ENCODE assay signal across 7 cellular contexts in the genomic region with DNA sequence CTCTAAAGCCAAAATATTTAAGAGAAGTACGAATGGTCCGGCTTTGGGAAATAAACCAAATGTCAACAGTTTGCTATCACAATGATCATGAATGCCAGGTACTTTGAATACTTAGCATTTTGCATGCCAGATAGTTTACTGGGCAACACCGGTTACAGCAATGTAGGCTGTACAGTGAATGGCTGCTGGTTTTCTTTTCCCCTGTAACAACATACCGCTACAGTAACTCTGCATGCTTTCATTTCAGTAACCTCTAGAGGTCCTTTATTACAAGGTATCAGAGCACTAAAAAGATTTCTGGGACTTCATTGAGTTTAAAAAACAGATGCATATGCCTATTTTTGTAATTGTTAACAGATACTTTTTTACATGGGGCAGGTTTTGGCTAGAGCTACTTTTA. TPM values are rescaled to one million over a fixed set of nuclear protein-coding genes. Genes with fewer than 3 reads are reported as not detected.
DNase-seq lines count a peak whose midpoint lies in the region; ATAC-seq, FAIRE-seq and TF ChIP-seq lines count a peak whose summit lies in the region.
"Not testable (repeated sequence)": the region's sequence is repeated elsewhere in the genome, so short reads cannot be mapped to it uniquely, and the experiment has no call there.

No MANE protein-coding gene starts in this region.

- in situ Hi-C loops in GM12878 (cut with MboI); HepG2 (cut with HindIII; ENCODE audit: extremely low pct_ligation_motif_present, low pct_unique_long_range_greater_than_20kb): not testable (repeated sequence)

- not testable (repeated sequence) for H3K79me2 ChIP-seq in Loucy (ENCODE audit: insufficient read depth, low read length); PC-3 (ENCODE audit: low read length); GM12878 (ENCODE audit: control insufficient read depth, insufficient read depth, low read length); HepG2 (ENCODE audit: insufficient read depth, low read length)

- not testable (repeated sequence) for H3K36me3 ChIP-seq in Loucy (ENCODE audit: insufficient read depth, low read length); PC-3 (ENCODE audit: low read depth, low read length); GM12878 (ENCODE audit: control insufficient read depth in 2 of 2, insufficient read depth in 2 of 2, low read length in 1 of 2); HepG2 (replicated peaks in 1 of 2; ENCODE audit: control insufficient read depth in 1 of 2, insufficient read depth in 2 of 2, low read length in 2 of 2)

- not testable (repeated sequence) for H3K4me3 Mint-ChIP-seq in progenitor cell of endocrine pancreas (ENCODE audit: low read depth)

- not testable (repeated sequence) for H3K9me2 ChIP-seq in Loucy (replicated peaks; ENCODE audit: low read depth, low read length); PC-3 (replicated peaks; ENCODE audit: low read length)

- H3K27ac Mint-ChIP-seq in progenitor cell of endocrine pancreas: peak overlapping the region; percentile 5

- TF ChIP-seq RAD21 in A549 (conservative IDR thresholded peaks at IDR 0.05 in 1 of 2, IDR thresholded peaks at IDR 0.05 in 1 of 2); GM12878 (IDR thresholded peaks at IDR 0.05; ENCODE audit: insufficient read depth, low read depth, low read length); HepG2 (CRISPR knock-in tag; IDR thresholded peaks at IDR 0.05): not testable (repeated sequence)

- H3K4me2 ChIP-seq in A549; Loucy (ENCODE audit: low read depth, low read length, poor library complexity, severe bottlenecking); PC-3 (ENCODE audit: low read length); GM12878 (ENCODE audit: control insufficient read depth, insufficient read depth); HepG2 (ENCODE audit: low read depth, low read length): not testable (repeated sequence)

- not testable (repeated sequence) for TF ChIP-seq EP300 in A549 (IDR thresholded peaks at IDR 0.05); GM12878 (IDR thresholded peaks at IDR 0.05; ENCODE audit: borderline replicate concordance in 1 of 2, control insufficient read depth in 1 of 2, low read depth in 2 of 2, low read length in 2 of 2); HepG2 (IDR thresholded peaks at IDR 0.05; ENCODE audit: low read depth in 2 of 2, low read length in 2 of 2); HepG2 (CRISPR knock-in tag; IDR thresholded peaks at IDR 0.05; ENCODE audit: borderline replicate concordance)

- CTCF ChIA-PET in A549 (lab: Yijun Ruan, JAX): interaction anchor here (2.1 kb wide), 1 partner anchor 29 kb away, joined by 5 read pairs; no protein-coding TSS in a partner anchor
- CTCF ChIA-PET in PC-3 (lab: Charles Lee); GM12878 (lab: Yijun Ruan, JAX); HepG2 (lab: Yijun Ruan, JAX; ENCODE audit: low intra/inter-chr PET ratio, low total read pairs): not testable (repeated sequence)

- RAD21 ChIA-PET in GM12878 (lab: Charles Lee; ENCODE audit: unreplicated experiment): not testable (repeated sequence)

- not testable (repeated sequence) for FAIRE-seq in A549 (lab: Jason Lieb, UNC); GM12878 (lab: Jason Lieb, UNC); HepG2 (lab: Jason Lieb, UNC)

- SMC1A ChIA-PET in GM12878 (lab: Charles Lee; ENCODE audit: uncharacterized antibody, unreplicated experiment): interaction anchor here (1.4 kb wide), 1 partner anchor 25 kb away, joined by 3 read pairs; no protein-coding TSS in a partner anchor

- not testable (repeated sequence) for H3K27me3 Mint-ChIP-seq in progenitor cell of endocrine pancreas

- TF ChIP-seq CTCF in A549 (IDR thresholded peaks at IDR 0.05); Loucy (conservative IDR thresholded peaks at IDR 0.05; ENCODE audit: low read length); PC-3 (conservative IDR thresholded peaks at IDR 0.05; ENCODE audit: low read depth, low read length); GM12878 (IDR thresholded peaks at IDR 0.05 in 2 of 3, conservative IDR thresholded peaks at IDR 0.05 in 1 of 3; ENCODE audit: control insufficient read depth in 2 of 3, extremely low read depth in 1 of 3, insufficient read depth in 1 of 3, low read depth in 3 of 3, low read length in 3 of 3); HepG2 (CRISPR knock-in tag; IDR thresholded peaks at IDR 0.05); progenitor cell of endocrine pancreas (IDR thresholded peaks at IDR 0.05; ENCODE audit: unreplicated experiment): not testable (repeated sequence)

- H3K4me1 Mint-ChIP-seq in progenitor cell of endocrine pancreas (ENCODE audit: low read depth): not testable (repeated sequence)

- not testable (repeated sequence) for H3K4me1 ChIP-seq in A549; Loucy (ENCODE audit: insufficient read depth, low read length, poor library complexity, severe bottlenecking); PC-3 (ENCODE audit: insufficient read depth, low read length); GM12878 (ENCODE audit: control insufficient read depth, insufficient read depth, low read length)
- H3K4me1 ChIP-seq in HepG2 (ENCODE audit: insufficient read depth, low read length): peaks cover 44% of the 10 kb centered on the region

- H3K9me3 ChIP-seq in A549; Loucy (ENCODE audit: insufficient read depth, low read depth, low read length); PC-3 (ENCODE audit: low read length); GM12878 (replicated peaks; ENCODE audit: control insufficient read depth, insufficient read depth, low read length); HepG2 (ENCODE audit: low read length): not testable (repeated sequence)

- not testable (repeated sequence) for TF ChIP-seq POLR2A in A549 (IDR thresholded peaks at IDR 0.05; ENCODE audit: low read length); GM12878 (IDR thresholded peaks at IDR 0.05; ENCODE audit: low read depth, low read length); HepG2 (IDR thresholded peaks at IDR 0.05; ENCODE audit: insufficient read depth in 1 of 2, low read depth in 2 of 2, low read length in 2 of 2)

- not testable (repeated sequence) for H4K20me1 ChIP-seq in Loucy (ENCODE audit: insufficient read depth, low read length, poor library complexity, severe bottlenecking); PC-3 (ENCODE audit: low read length); GM12878 (ENCODE audit: control insufficient read depth, insufficient read depth); HepG2 (ENCODE audit: insufficient read depth, low read length)

- DNase-seq in A549 (ENCODE audit: low read depth in 1 of 2, low spot score in 1 of 2); PC-3; GM12878 (ENCODE audit: low read depth, low spot score); HepG2 (ENCODE audit: low spot score); progenitor cell of endocrine pancreas (ENCODE audit: low spot score, unreplicated experiment): not testable (repeated sequence)

- 0 out of 2 replicates have a peak overlapping the region, but pooled peaks have one; percentile 45 for H2AFZ ChIP-seq in Loucy (ENCODE audit: low read length)
- not testable (repeated sequence) for H2AFZ ChIP-seq in PC-3 (ENCODE audit: low read length); GM12878 (ENCODE audit: control insufficient read depth, low read depth, low read length); HepG2 (ENCODE audit: low read length)

- not testable (repeated sequence) for BruUV-seq in PC-3 (replicated peaks; lab: Mats Ljungman, UMichigan); GM12878 (replicated peaks; lab: Mats Ljungman, UMichigan); HepG2 (replicated peaks; lab: Mats Ljungman, UMichigan)

- not testable (repeated sequence) for H3K4me3 ChIP-seq in A549; Loucy (ENCODE audit: low read length, poor library complexity, severe bottlenecking); PC-3 (ENCODE audit: low read length); GM12878; HepG2 (replicated peaks in 1 of 3; ENCODE audit: insufficient read depth in 1 of 3, low read depth in 2 of 3, low read length in 3 of 3)

- H3K36me3 Mint-ChIP-seq in progenitor cell of endocrine pancreas (ENCODE audit: insufficient read depth): not testable (repeated sequence)

- peaks cover 14% of the 10 kb centered on the region for H3K9me3 Mint-ChIP-seq in progenitor cell of endocrine pancreas (ENCODE audit: low read depth)

- 48% methylated on average over 4 of the region's 4 CpGs for WGBS in A549 (ENCODE audit: missing lambda C conversion rate)
- 44% methylated on average over 1 of the region's 4 CpGs for WGBS in GM12878 (ENCODE audit: insufficient coverage, insufficient replicate concordance, low lambda C conversion rate, missing lambda C conversion rate)
- 61% methylated on average over 2 of the region's 4 CpGs for WGBS in HepG2 (ENCODE audit: low lambda C conversion rate)

- not testable (repeated sequence) for H3K9ac ChIP-seq in Loucy (ENCODE audit: low read depth, low read length, poor library complexity, severe bottlenecking); PC-3 (ENCODE audit: low read length); GM12878 (ENCODE audit: control insufficient read depth, insufficient read depth, low read length); HepG2 (ENCODE audit: insufficient read depth, low read depth, low read length)

- not testable (repeated sequence) for H3K27me3 ChIP-seq in Loucy (ENCODE audit: insufficient read depth, low read length, poor library complexity, severe bottlenecking); GM12878 (replicated peaks in 1 of 2; ENCODE audit: control insufficient read depth in 2 of 2, insufficient read depth in 2 of 2, low read length in 1 of 2); HepG2 (ENCODE audit: control insufficient read depth in 1 of 2, insufficient read depth in 2 of 2, low read length in 2 of 2)
- peaks cover 25% of the 10 kb centered on the region for H3K27me3 ChIP-seq in PC-3 (ENCODE audit: low read length)

- intact Hi-C loops in PC-3 (cut with micrococcal nuclease); GM12878 (cut with micrococcal nuclease; ENCODE audit: unreplicated experiment); HepG2 (cut with micrococcal nuclease; ENCODE audit: unreplicated experiment): not testable (repeated sequence)

- H3K27ac ChIP-seq in A549; PC-3 (ENCODE audit: low read length); GM12878 (ENCODE audit: control insufficient read depth, insufficient read depth); HepG2 (ENCODE audit: extremely low read length, insufficient read depth, low read length): not testable (repeated sequence)

- POLR2A ChIA-PET in A549 (lab: Yijun Ruan, JAX); PC-3 (lab: Charles Lee; ENCODE audit: unreplicated experiment); GM12878 (lab: Charles Lee); HepG2 (lab: Yijun Ruan, JAX): not testable (repeated sequence)

- not testable (repeated sequence) for H3F3A ChIP-seq in Loucy (ENCODE audit: low read depth); PC-3 (ENCODE audit: low read length, unreplicated experiment)

- ATAC-seq in A549: peak; percentile 55 to 65; a peak in 2 of 6 replicates
- ATAC-seq in PC-3: peak; percentile 60
- peak; percentile 66; the same call in 2 of the 3 replicates for ATAC-seq in SK-N-SH treated with all-trans-retinoic acid at 6 μM for 48 hours
- peak; percentile 48; the same call in 1 of the 3 replicates for ATAC-seq in GM12878
- not testable (repeated sequence) for ATAC-seq in HepG2

RNA-seq across cellular contexts. Expression of gene LYSMD4, which starts 48.8 kb away (rescaled TPM):
- 3.8 TPM in 2 replicates for polyA plus RNA-seq in A549 (2011; rRNA removed)
- polyA plus RNA-seq in A549 (2012; cell fraction: cytosol; rRNA removed): 4.8 and 5.6 TPM in 2 replicates
- 12.3 and 18.5 TPM in 2 replicates for polyA plus RNA-seq in A549 (2012; cell fraction: nucleus; rRNA removed)
- 5.4 to 6.0 TPM (median 6.0 TPM) in 3 replicates for polyA plus RNA-seq in A549 (2017; fragmentation: RNase III; extraction: RNeasy Plus Mini Kit Qiagen cat#74134 plus additional on column Dnase treatment)
- polyA minus RNA-seq in A549 (2011; rRNA and poly(A)+ RNA removed): 5.5 and 5.9 TPM in 2 replicates
- total RNA-seq in PC-3 (2014; rRNA removed): 7.8 and 8.9 TPM in 2 replicates
- total RNA-seq in GM12878 (2013; cell fraction: nucleolus; rRNA removed): 6.6 and 8.7 TPM in 2 replicates
- 5.3 and 5.7 TPM in 2 replicates for total RNA-seq in GM12878 (2014; rRNA removed)
- total RNA-seq in GM12878 (2014; rRNA removed; fragmentation: Illumina TruSeq; extraction: Trizol): 3.3 and 3.6 TPM in 2 replicates
- 4.1 and 5.2 TPM in 2 replicates for total RNA-seq in GM12878 (2021)
- polyA plus RNA-seq in GM12878 (2011; ENCODE audit: low read depth): 3.3 TPM
- polyA plus RNA-seq in GM12878 (2011; rRNA removed): 2.0 and 2.4 TPM in 2 replicates
- 3.1 and 3.4 TPM in 2 replicates for polyA plus RNA-seq in GM12878 (2011; cell fraction: cytosol; rRNA removed)
- polyA plus RNA-seq in GM12878 (2011; cell fraction: nucleus; rRNA removed): 10.5 and 12.5 TPM in 2 replicates
- 4.5 and 5.5 TPM in 2 replicates for polyA plus RNA-seq in GM12878 (2012)
- polyA plus RNA-seq in GM12878 (2014; fragmentation: Illumina TruSeq; extraction: Trizol): 2.9 and 3.1 TPM in 2 replicates
- 1 to 10 TPM; 1.8 to 5.2 TPM for polyA plus RNA-seq in GM12878 (2014; fragmentation: Nextera tagmentation; extraction: Ambion mirVana)
- 4.2 and 5.4 TPM in 2 replicates for polyA plus RNA-seq in GM12878 (2014; rRNA removed)
- 1 to 10 TPM; 3.6 to 5.8 TPM for polyA plus RNA-seq in GM12878 (2016; fragmentation: Nextera tagmentation; extraction: Ambion mirVana)
- polyA minus RNA-seq in GM12878 (2011; rRNA and poly(A)+ RNA removed): 1.8 and 3.6 TPM in 2 replicates
- 0.80 and 0.83 TPM in 2 replicates for polyA minus RNA-seq in GM12878 (2011; cell fraction: cytosol; rRNA and poly(A)+ RNA removed)
- 4.7 and 5.9 TPM in 2 replicates for polyA minus RNA-seq in GM12878 (2011; cell fraction: nucleus; rRNA and poly(A)+ RNA removed)
- 5.6 and 8.5 TPM in 2 replicates for total RNA-seq in HepG2 (2016; rRNA removed; fragmentation: Illumina TruSeq; extraction: Trizol)
- 1.4 TPM in 2 replicates for total RNA-seq in HepG2 (2016; cell fraction: cytosol; rRNA removed; fragmentation: Illumina TruSeq; extraction: Trizol; ENCODE audit: low read depth)
- 4.3 and 8.0 TPM in 2 replicates for total RNA-seq in HepG2 (2016; cell fraction: insoluble cytoplasmic fraction; rRNA removed; fragmentation: Illumina TruSeq; extraction: Trizol)
- 4.1 and 4.7 TPM in 2 replicates for total RNA-seq in HepG2 (2016; cell fraction: membrane; rRNA removed; fragmentation: Illumina TruSeq; extraction: Trizol)
- 10.5 and 12.4 TPM in 2 replicates for total RNA-seq in HepG2 (2016; cell fraction: nucleus; rRNA removed; fragmentation: Illumina TruSeq; extraction: Trizol)
- polyA plus RNA-seq in HepG2 (2011; rRNA removed): 7.4 and 7.9 TPM in 2 replicates
- 5.0 and 5.5 TPM in 2 replicates for polyA plus RNA-seq in HepG2 (2011; cell fraction: cytosol; rRNA removed)
- 35.1 and 36.9 TPM in 2 replicates for polyA plus RNA-seq in HepG2 (2011; cell fraction: nucleus; rRNA removed)
- polyA plus RNA-seq in HepG2 (2012): 5.9 and 7.0 TPM in 2 replicates
- 1.8 and 2.4 TPM in 2 replicates for polyA plus RNA-seq in HepG2 (2016; cell fraction: cytosol; fragmentation: Illumina TruSeq; extraction: Trizol; ENCODE audit: low read depth)
- polyA plus RNA-seq in HepG2 (2016; cell fraction: insoluble cytoplasmic fraction; fragmentation: Illumina TruSeq; extraction: Trizol; ENCODE audit: low read depth): 4.1 and 5.3 TPM in 2 replicates
- 2.8 and 3.1 TPM in 2 replicates for polyA plus RNA-seq in HepG2 (2016; cell fraction: membrane; fragmentation: Illumina TruSeq; extraction: Trizol; ENCODE audit: low read depth)
- polyA plus RNA-seq in HepG2 (2016; cell fraction: nucleus; fragmentation: Illumina TruSeq; extraction: Trizol; ENCODE audit: insufficient read depth, low read depth): 16.2 and 18.0 TPM in 2 replicates
- 7.4 and 8.7 TPM in 2 replicates for polyA minus RNA-seq in HepG2 (2011; rRNA and poly(A)+ RNA removed; ENCODE audit: low replicate concordance)
- 1.3 and 1.4 TPM in 2 replicates for polyA minus RNA-seq in HepG2 (2011; cell fraction: cytosol; rRNA and poly(A)+ RNA removed)
- 16.1 and 17.4 TPM in 2 replicates for polyA minus RNA-seq in HepG2 (2011; cell fraction: nucleus; rRNA and poly(A)+ RNA removed)
- 17.9 and 18.8 TPM in 2 replicates for total RNA-seq in progenitor cell of endocrine pancreas
